ENCODE assay signal across 28 cellular contexts in the genomic region with DNA sequence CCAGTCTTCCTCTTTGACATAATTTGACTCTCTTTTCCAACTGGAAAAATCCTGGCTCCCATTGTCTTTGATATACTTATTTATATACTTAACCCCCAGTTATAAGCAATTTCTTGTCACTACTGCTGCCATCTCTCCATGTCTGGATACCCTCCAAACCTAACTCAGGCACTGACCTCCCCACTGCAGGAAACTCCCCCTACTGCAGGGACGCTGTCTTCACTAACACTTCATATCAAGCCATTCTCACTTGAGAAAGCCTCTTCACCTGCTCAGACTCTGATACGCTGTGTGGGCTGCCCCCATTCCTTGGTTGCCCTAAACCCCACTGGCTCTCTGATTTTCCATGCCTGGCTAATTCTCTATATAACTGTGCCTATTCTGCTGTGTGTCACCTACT.
"Had no signal": no experiment of that assay in that cellular context is flagged by ENCODE, and none has a peak within 500 bp of the region (broad histone marks: within the 10 kb centered on the region; RNA-seq: fewer than 3 reads in every experiment).

No MANE protein-coding gene starts in this region.

- H3K4me2 ChIP-seq: smooth muscle cell had no signal

- ATAC-seq: naive thymus-derived CD8-positive, alpha-beta T cell; natural killer cell treated with Interleukin-12 subunit alpha and Interleukin-12 subunit beta and Interleukin-15 and Interleukin-18, amount 100 ng/mL, for 72 hours; pancreas; psoas muscle; right cardiac atrium; right lobe of liver; stimulated activated memory B cell treated with anti-CD40 and anti-IgM and Interleukin-4, amounts not matched to agents 10 μg/mL and 1 μg/mL and 100 μg/mL, for 72 hours; stimulated activated naive CD8-positive, alpha-beta T cell treated with anti-CD3 and anti-CD28 coated beads, Interleukin-15, amount 100 ng/mL, for 72 hours; stimulated activated naive CD8-positive, alpha-beta T cell treated with anti-CD3 and anti-CD28 coated beads, Interleukin-15, Interleukin-2, amounts not matched to agents 100 U/mL and 50 U/mL, for 24 hours had no signal

- H3K27me3 ChIP-seq: neutrophil, pancreas, right lobe of liver, spleen, thyroid gland, tibial nerve, upper lobe of left lung, vagina had no signal

- H3K9me3 Mint-ChIP-seq: nephron progenitor cell had no signal

- H3K36me3 ChIP-seq: neutrophil, pancreas, right lobe of liver, spleen, thoracic aorta, thyroid gland, tibial nerve, upper lobe of left lung, vagina had no signal

- H3K27me3 Mint-ChIP-seq: naive thymus-derived CD8-positive, alpha-beta T cell; natural killer cell treated with Interleukin-12 subunit alpha and Interleukin-12 subunit beta and Interleukin-15 and Interleukin-18, amount 100 ng/mL, for 72 hours; stimulated activated memory B cell treated with anti-CD40 and anti-IgM and Interleukin-4, amounts not matched to agents 10 μg/mL and 1 μg/mL and 100 μg/mL, for 72 hours; stimulated activated naive CD8-positive, alpha-beta T cell treated with anti-CD3 and anti-CD28 coated beads, Interleukin-15, amount 100 ng/mL, for 72 hours had no signal

- H3K27ac ChIP-seq: neutrophil, pancreas, psoas muscle, right lobe of liver, skin epidermis, spleen, thoracic aorta, thyroid gland, tibial nerve, upper lobe of left lung, vagina had no signal

- H3K27ac Mint-ChIP-seq: naive thymus-derived CD8-positive, alpha-beta T cell; natural killer cell treated with Interleukin-12 subunit alpha and Interleukin-12 subunit beta and Interleukin-15 and Interleukin-18, amount 100 ng/mL, for 72 hours; nephron progenitor cell; stimulated activated memory B cell treated with anti-CD40 and anti-IgM and Interleukin-4, amounts not matched to agents 10 μg/mL and 1 μg/mL and 100 μg/mL, for 72 hours; stimulated activated naive CD8-positive, alpha-beta T cell treated with anti-CD3 and anti-CD28 coated beads, Interleukin-15, amount 100 ng/mL, for 72 hours had no signal

- H3K4me1 ChIP-seq: pancreas, psoas muscle, right lobe of liver, spleen, thyroid gland, tibial nerve, upper lobe of left lung, vagina had no signal

- H3K4me3 ChIP-seq: pancreas, psoas muscle, right lobe of liver, skin epidermis, smooth muscle cell, spleen, thoracic aorta, thyroid gland, tibial nerve, upper lobe of left lung, vagina had no signal

- H3K4me1 Mint-ChIP-seq: naive thymus-derived CD8-positive, alpha-beta T cell; nephron progenitor cell; stimulated activated memory B cell treated with anti-CD40 and anti-IgM and Interleukin-4, amounts not matched to agents 10 μg/mL and 1 μg/mL and 100 μg/mL, for 72 hours; stimulated activated naive CD8-positive, alpha-beta T cell treated with anti-CD3 and anti-CD28 coated beads, Interleukin-15, amount 100 ng/mL, for 72 hours had no signal

- H3K4me3 Mint-ChIP-seq: naive thymus-derived CD8-positive, alpha-beta T cell; natural killer cell treated with Interleukin-12 subunit alpha and Interleukin-12 subunit beta and Interleukin-15 and Interleukin-18, amount 100 ng/mL, for 72 hours; nephron progenitor cell; neural crest cell; stimulated activated memory B cell treated with anti-CD40 and anti-IgM and Interleukin-4, amounts not matched to agents 10 μg/mL and 1 μg/mL and 100 μg/mL, for 72 hours; stimulated activated naive CD8-positive, alpha-beta T cell treated with anti-CD3 and anti-CD28 coated beads, Interleukin-15, amount 100 ng/mL, for 72 hours had no signal

- H3K9me3 ChIP-seq: neutrophil, pancreas, psoas muscle, right lobe of liver, thoracic aorta, thyroid gland, tibial nerve, upper lobe of left lung, vagina had no signal

- H3K36me3 Mint-ChIP-seq: naive thymus-derived CD8-positive, alpha-beta T cell; natural killer cell treated with Interleukin-12 subunit alpha and Interleukin-12 subunit beta and Interleukin-15 and Interleukin-18, amount 100 ng/mL, for 72 hours; stimulated activated memory B cell treated with anti-CD40 and anti-IgM and Interleukin-4, amounts not matched to agents 10 μg/mL and 1 μg/mL and 100 μg/mL, for 72 hours had no signal

- DNase-seq: naive thymus-derived CD8-positive, alpha-beta T cell; nephron progenitor cell; nucleus accumbens; pancreas; psoas muscle; right cardiac atrium; right lobe of liver; spleen; stimulated activated CD4-positive, alpha-beta T cell treated with anti-CD3 and anti-CD28 coated beads, Interleukin-12 subunit alpha, Interleukin-12 subunit beta, amount 100 ng/mL, for 4 hours; stimulated activated CD4-positive, alpha-beta T cell treated with anti-CD3 and anti-CD28 coated beads, Interleukin-1b, Interleukin-23, amount 100 ng/mL, for 48 hours; stimulated activated CD4-positive, alpha-beta T cell treated with anti-CD3 and anti-CD28 coated beads, Interleukin-4, amount 100 ng/mL, for 1 hour; stimulated activated CD4-positive, alpha-beta T cell treated with anti-CD3 and anti-CD28 coated beads, Interleukin-4, amount 100 ng/mL, for 4 hours; stimulated activated CD8-positive, alpha-beta memory T cell treated with anti-CD3 and anti-CD28 coated beads, Interleukin-4, amount 100 ng/mL, for 48 hours; stimulated activated naive CD4-positive, alpha-beta T cell; stimulated activated naive CD8-positive, alpha-beta T cell treated with anti-CD3 and anti-CD28 coated beads, Interleukin-15, amount 100 ng/mL, for 72 hours; stimulated activated naive CD8-positive, alpha-beta T cell treated with anti-CD3 and anti-CD28 coated beads, Interleukin-15, Interleukin-2, amounts not matched to agents 100 U/mL and 50 U/mL, for 24 hours; thyroid gland; trophoblast cell; upper lobe of left lung had no signal
